ENCODE assay signal across 9 cellular contexts in genomic region chr1:1775364-1776226, GRCh38. TPM values are rescaled to one million over a fixed set of nuclear protein-coding genes. Genes with fewer than 3 reads are reported as not detected.
DNase-seq lines count a peak whose midpoint lies in the region; ATAC-seq and TF ChIP-seq lines count a peak whose summit lies in the region.
"Had no signal": no experiment of that assay in that cellular context is flagged by ENCODE, and none has a peak within 500 bp of the region (broad histone marks: within the 10 kb centered on the region; RNA-seq: fewer than 3 reads in every experiment).

No MANE protein-coding gene starts in this region.

- peaks cover 29% of the 10 kb centered on the region for H3K4me1 Mint-ChIP-seq in T-helper 17 cell

- H3K27me3 ChIP-seq in GM23248 (replicated peaks; ENCODE audit: insufficient read depth) (no peaks in the 10 kb centered on the region), right lobe of liver (no peaks in the 10 kb centered on the region), WERI-Rb-1 (ENCODE audit: insufficient read depth, low read depth, severe bottlenecking) (no peaks in the 10 kb centered on the region)

- peak overlapping the region; percentile 31 for H3K4me2 ChIP-seq in GM23248 (ENCODE audit: unreplicated experiment)

- no peaks in the 10 kb centered on the region for H3K9me3 ChIP-seq in GM23248 (ENCODE audit: low read depth)
- no peaks in the 10 kb centered on the region for H3K9me3 ChIP-seq in T-helper 17 cell (ENCODE audit: control insufficient read depth, low read length, poor library complexity, severe bottlenecking)
- no peaks in the 10 kb centered on the region for H3K9me3 ChIP-seq in right lobe of liver
- peaks cover 10% of the 10 kb centered on the region for H3K9me3 ChIP-seq in WERI-Rb-1 (ENCODE audit: severe bottlenecking)

- TF ChIP-seq CTCF in C4-2B (conservative IDR thresholded peaks at IDR 0.05) (no peak), right lobe of liver (IDR thresholded peaks at IDR 0.05) (no peak), WERI-Rb-1 (IDR thresholded peaks at IDR 0.05; ENCODE audit: low read depth, low read length) (no peak)

- no peak overlapping the region for H2AFZ ChIP-seq in GM23248

- H3K27ac ChIP-seq in C4-2B: peak overlapping the region; percentile 97
- H3K27ac ChIP-seq in GM23248: no peak overlapping the region
- peak overlapping the region; percentile 10 to 98 (median 46) for H3K27ac ChIP-seq in right lobe of liver
- no peak overlapping the region for H3K27ac ChIP-seq in WERI-Rb-1

- DNase-seq in GM23248 (no peak), T-helper 17 cell (no peak), right lobe of liver (no peak), WERI-Rb-1 (no peak), HuH-7.5 (ENCODE audit: low spot score) (no peak), COLO829 (ENCODE audit: low spot score) (no peak)

- H3K36me3 ChIP-seq in GM23248 (ENCODE audit: low read depth) (peaks cover 12% of the 10 kb centered on the region; the same call in 1 of the 2 replicates), right lobe of liver (peaks cover 0 to 11% (median 0%) of the 10 kb centered on the region in 4 donors), WERI-Rb-1 (peaks cover 33% of the 10 kb centered on the region)

- no peaks in the 10 kb centered on the region for H4K20me1 ChIP-seq in GM23248 (ENCODE audit: insufficient read depth)

- H3K27ac Mint-ChIP-seq in T-helper 17 cell: peak overlapping the region; percentile 78

- in situ Hi-C loops in GM23248 (cut with MboI): no loop called here

- H3K79me2 ChIP-seq in GM23248 (ENCODE audit: insufficient read depth): peaks cover 75% of the 10 kb centered on the region

- 64 to 65% methylated on average over 11 of the region's 11 CpGs for WGBS in GM23248 (ENCODE audit: low coverage in 1 of 2, low lambda C conversion rate in 2 of 2, missing lambda C conversion rate in 2 of 2), 2 experiments
- 37% methylated on average over 9 of the region's 11 CpGs for WGBS in right lobe of liver (ENCODE audit: insufficient coverage, low coverage, low lambda C conversion rate, missing lambda C conversion rate)

- H3K36me3 Mint-ChIP-seq in T-helper 17 cell (ENCODE audit: low read depth): peaks cover 4% of the 10 kb centered on the region

- no peak overlapping the region for H3K9ac ChIP-seq in GM23248

- no peak for TF ChIP-seq POLR2A in right lobe of liver (IDR thresholded peaks at IDR 0.05)

- intact Hi-C loops in right lobe of liver (cut with DNase I): no loop called here

- H3K27me3 Mint-ChIP-seq in T-helper 17 cell: no peaks in the 10 kb centered on the region

- ATAC-seq in T-helper 17 cell (no peak), right lobe of liver (peak; percentile 5 to 33 (median 14)), GM21360 (IDR thresholded peaks at IDR 0.05; ENCODE audit: unreplicated experiment) (no peak)

- H3K4me3 ChIP-seq in GM23248 (0 out of 2 replicates have a peak overlapping the region, but pooled peaks have one; percentile 2), right lobe of liver (no peak overlapping the region), WERI-Rb-1 (ENCODE audit: low read depth, low read length) (no peak overlapping the region)
- H3K4me3 ChIP-seq: lung had no signal

- no peaks in the 10 kb centered on the region for H3K9me2 ChIP-seq in GM23248 (ENCODE audit: insufficient read depth)

- H3K4me3 Mint-ChIP-seq in T-helper 17 cell: peak overlapping the region; percentile 79

- peaks cover 24% of the 10 kb centered on the region for H3K4me1 ChIP-seq in GM23248 (ENCODE audit: insufficient read depth)
- peaks cover 0 to 38% (median 15%) of the 10 kb centered on the region in 4 donors for H3K4me1 ChIP-seq in right lobe of liver

- H3F3A ChIP-seq in GM23248 (ENCODE audit: insufficient read depth): peaks cover 20% of the 10 kb centered on the region

RNA-seq across cellular contexts. Expression of gene NADK, which starts 2.7 kb away (rescaled TPM):
- 43.0 and 45.4 TPM in 2 replicates for total RNA-seq in GM23248 (2014; rRNA removed; shearing (Covaris generic))
- 43.1 and 43.9 TPM in 2 replicates for polyA plus RNA-seq in GM23248 (2016; fragmentation: Nextera tagmentation; extraction: Ambion mirVana)
- total RNA-seq in T-helper 17 cell (10 to 100 TPM; 54.8 to 61.5 TPM), right lobe of liver (100 to 1,000 TPM in 3 of 6 experiments, 10 to 100 TPM in 3; 80.3 to 143 (median 100) TPM)

RNA-seq across cellular contexts. Expression of gene CDK11A, which starts 51.4 kb away (rescaled TPM):
- total RNA-seq in GM23248 (2014; rRNA removed; shearing (Covaris generic)): 5.1 and 14.4 TPM in 2 replicates
- polyA plus RNA-seq in GM23248 (2016; fragmentation: Nextera tagmentation; extraction: Ambion mirVana): 18.9 and 20.0 TPM in 2 replicates
- total RNA-seq in T-helper 17 cell (100 to 1,000 TPM; 218 to 232 TPM), right lobe of liver (10 to 100 TPM in 4 of 6 experiments, 1 to 10 TPM in 2; 8.4 to 25.2 (median 11.0) TPM)

Comparison
In these comparisons a context has a peak if more than half of its experiments do, and no peak if none do; other contexts are left out.
1. H3K27ac ChIP-seq: peak in C4-2B (single experiment) and right lobe of liver (3 of 3); none in GM23248 (single experiment) and WERI-Rb-1 (single experiment).
2. ATAC-seq: peak in right lobe of liver (4 of 4); none in T-helper 17 cell (single experiment) and GM21360 (single experiment).
3. RNA of gene CDK11A, which starts 51.4 kb away (total RNA-seq): 218 to 232 TPM in T-helper 17 cell; 8.4 to 25.2 TPM in right lobe of liver and 5.1 to 14.4 TPM in GM23248; every median in the first group is over 4 times any median in the second.